In genomic region chr2:221060335-221060734, GRCh38 we compare ENCODE assay signal across 15 cellular contexts.
DNase-seq lines count a peak whose midpoint lies in the region; ATAC-seq, FAIRE-seq and TF ChIP-seq lines count a peak whose summit lies in the region.
"Had no signal": no experiment of that assay in that cellular context is flagged by ENCODE, and none has a peak within 500 bp of the region (broad histone marks: within the 10 kb centered on the region; RNA-seq: fewer than 3 reads in every experiment).

No MANE protein-coding gene starts in this region.

- no peaks in the 10 kb centered on the region for H3K9me3 ChIP-seq in AG04450 (ENCODE audit: control insufficient read depth, insufficient read depth, low read length)

- H3K4me3 ChIP-seq in AG04450 (ENCODE audit: low read depth, low read length) = no peak overlapping the region

- H3K27ac ChIP-seq in AG04450 (ENCODE audit: low read depth, low read length) (no peak overlapping the region), foreskin keratinocyte (no peak overlapping the region)

- no peaks in the 10 kb centered on the region for H3K4me1 ChIP-seq in foreskin keratinocyte

- CTCF ChIA-PET in AG04450 (lab: Charles Lee) = no interaction called here

- no peak for TF ChIP-seq CTCF in AG04450 (IDR thresholded peaks at IDR 0.05; ENCODE audit: low read depth, low read length)
- TF ChIP-seq CTCF in foreskin keratinocyte (conservative IDR thresholded peaks at IDR 0.05) = no peak

- no peak for ATAC-seq in foreskin keratinocyte
- ATAC-seq: PC-3 had no signal

- H3K27me3 ChIP-seq in AG04450 (ENCODE audit: control insufficient read depth, insufficient read depth, low read length) = no peaks in the 10 kb centered on the region
- no peaks in the 10 kb centered on the region for H3K27me3 ChIP-seq in foreskin keratinocyte

- DNase-seq in AG04450 (ENCODE audit: low read depth, low spot score) (peak; percentile 45), GM04504 (ENCODE audit: low read depth) (peak; percentile 24), amniotic epithelial cell (ENCODE audit: low read depth) (peak; percentile 24), foreskin keratinocyte (peak; percentile 10 to 53), activated gamma-delta T cell treated with Interleukin-2 at 50 U/mL for 16 hours (no peak), GM19239 (ENCODE audit: insufficient read length, low spot score) (no peak), ecto neural progenitor cell (ENCODE audit: low spot score) (no peak), NCI-H2196 (lab: John Stamatoyannopoulos, UW; ENCODE audit: unreplicated experiment) (no peak)
- DNase-seq: CD4-positive, alpha-beta T cell; NCI-H1436 treated with DMSO at 0.1 percent for 48 hours; NCI-H2081 treated with DMSO at 0.1 percent for 48 hours; NCI-H226; NCI-H526; NK-92 treated with Interleukin-12 subunit alpha and Interleukin-12 subunit beta, amount 100 ng/mL, for 24 hours; PC-3 had no signal

- no peak for FAIRE-seq in GM19239 (lab: Jason Lieb, UNC)

- POLR2A ChIA-PET in AG04450 (lab: Yijun Ruan, JAX) = no interaction called here

Comparison
In these comparisons a context has a peak if more than half of its experiments do, and no peak if none do; other contexts are left out.
1. DNase-seq: peak in AG04450 (single experiment), GM04504 (single experiment), amniotic epithelial cell (single experiment) and foreskin keratinocyte (2 of 2); none in activated gamma-delta T cell treated with Interleukin-2 at 50 U/mL for 16 hours (single experiment), GM19239 (single experiment), ecto neural progenitor cell (single experiment) and NCI-H2196 (single experiment).